In genomic region chr17:49715717-49716279, GRCh38 we compare ENCODE assay signal across 11 cellular contexts. TPM values are rescaled to one million over a fixed set of nuclear protein-coding genes. Genes with fewer than 3 reads are reported as not detected.
DNase-seq lines count a peak whose midpoint lies in the region; ATAC-seq lines count a peak whose summit lies in the region.
"Had no signal": no experiment of that assay in that cellular context is flagged by ENCODE, and none has a peak within 500 bp of the region (broad histone marks: within the 10 kb centered on the region; RNA-seq: fewer than 3 reads in every experiment).

No MANE protein-coding gene starts in this region.

- intact Hi-C loops in CD4-positive, alpha-beta memory T cell (cut with micrococcal nuclease), result loop anchor here (1.0 to 2.0 kb wide), 3 partner anchors 24 to 73 kb away; partner anchors contain the start of gene KAT7
- intact Hi-C loops in naive thymus-derived CD4-positive, alpha-beta T cell (cut with micrococcal nuclease), result no loop called here

- H3K27ac ChIP-seq in CD4-positive, alpha-beta memory T cell (ENCODE audit: low read depth, low read length), result peak overlapping the region; percentile 78
- peak overlapping the region; percentile 66 for H3K27ac ChIP-seq in naive thymus-derived CD4-positive, alpha-beta T cell (ENCODE audit: low read depth, low read length)

- no peaks in the 10 kb centered on the region for H3K9me3 Mint-ChIP-seq in CD4-positive, alpha-beta memory T cell
- H3K9me3 Mint-ChIP-seq in T-cell, result no peaks in the 10 kb centered on the region
- H3K9me3 Mint-ChIP-seq in activated naive CD4-positive, alpha-beta T cell treated with anti-CD3 and anti-CD28 coated beads, Interleukin-2, amount 10 ng/mL, durations not matched to agents 7 days and 5 days, result no peaks in the 10 kb centered on the region
- H3K9me3 Mint-ChIP-seq in naive thymus-derived CD4-positive, alpha-beta T cell, result no peaks in the 10 kb centered on the region

- no peaks in the 10 kb centered on the region for H3K27me3 ChIP-seq in CD4-positive, alpha-beta memory T cell (ENCODE audit: insufficient read depth, low read length)
- no peaks in the 10 kb centered on the region for H3K27me3 ChIP-seq in naive thymus-derived CD4-positive, alpha-beta T cell (ENCODE audit: control insufficient read depth in 2 of 2, insufficient read depth in 2 of 2, low read length in 2 of 2)

- H3K27ac Mint-ChIP-seq in CD4-positive, alpha-beta memory T cell, result peak overlapping the region; percentile 92 to 99 (median 98)
- peak overlapping the region; percentile 91 to 93 for H3K27ac Mint-ChIP-seq in T-cell
- H3K27ac Mint-ChIP-seq in activated naive CD4-positive, alpha-beta T cell treated with anti-CD3 and anti-CD28 coated beads, Interleukin-2, amount 10 ng/mL, durations not matched to agents 7 days and 5 days, result peak overlapping the region; percentile 76
- H3K27ac Mint-ChIP-seq in naive thymus-derived CD4-positive, alpha-beta T cell, result peak overlapping the region; percentile 45 to 90 (median 89)

- H3K4me1 ChIP-seq in CD4-positive, alpha-beta memory T cell (ENCODE audit: insufficient read depth, low read length), result peaks cover 46% of the 10 kb centered on the region
- H3K4me1 ChIP-seq in naive thymus-derived CD4-positive, alpha-beta T cell (ENCODE audit: control insufficient read depth in 2 of 2, insufficient read depth in 2 of 2, low read length in 2 of 2), result peaks cover 0 to 49% of the 10 kb centered on the region in 2 donors

- H3K4me1 Mint-ChIP-seq in CD4-positive, alpha-beta memory T cell, result peaks cover 37 to 53% (median 44%) of the 10 kb centered on the region in 4 donors
- peaks cover 28 to 51% (median 40%) of the 10 kb centered on the region in 3 donors for H3K4me1 Mint-ChIP-seq in T-cell
- H3K4me1 Mint-ChIP-seq in activated naive CD4-positive, alpha-beta T cell treated with anti-CD3 and anti-CD28 coated beads, Interleukin-2, amount 10 ng/mL, durations not matched to agents 7 days and 5 days, result peaks cover 33% of the 10 kb centered on the region
- peaks cover 22 to 35% (median 23%) of the 10 kb centered on the region in 7 donors for H3K4me1 Mint-ChIP-seq in naive thymus-derived CD4-positive, alpha-beta T cell

- peak overlapping the region; percentile 52 to 85 (median 60) for H3K4me3 Mint-ChIP-seq in CD4-positive, alpha-beta memory T cell
- peak overlapping the region; percentile 1 to 50 (median 26) for H3K4me3 Mint-ChIP-seq in T-cell
- H3K4me3 Mint-ChIP-seq in activated naive CD4-positive, alpha-beta T cell treated with anti-CD3 and anti-CD28 coated beads, Interleukin-2, amount 10 ng/mL, durations not matched to agents 7 days and 5 days, result no peak overlapping the region
- H3K4me3 Mint-ChIP-seq in naive thymus-derived CD4-positive, alpha-beta T cell, result peak overlapping the region in 3 of 10 donors; percentile 19 to 51 (median 48)

- H3K36me3 ChIP-seq in CD4-positive, alpha-beta memory T cell (ENCODE audit: insufficient read depth, low read length), result peaks cover 84% of the 10 kb centered on the region
- peaks cover 37 to 96% (median 38%) of the 10 kb centered on the region in 3 experiments for H3K36me3 ChIP-seq in naive thymus-derived CD4-positive, alpha-beta T cell (ENCODE audit: control insufficient read depth in 2 of 3, insufficient read depth in 3 of 3, low read length in 3 of 3)

- H3K9me3 ChIP-seq in CD4-positive, alpha-beta memory T cell (ENCODE audit: control insufficient read depth in 1 of 2, low read length in 2 of 2), result no peaks in the 10 kb centered on the region
- H3K9me3 ChIP-seq in naive thymus-derived CD4-positive, alpha-beta T cell (ENCODE audit: control insufficient read depth in 2 of 3, low read length in 3 of 3), result no peaks in the 10 kb centered on the region

- CTCF ChIA-PET in CD4-positive, alpha-beta memory T cell (lab: Charles Lee; ENCODE audit: partially characterized antibody), result interaction anchor here (0.9 to 3.6 kb wide), 17 partner anchors 9 to 307 kb away, joined by 3 to 25 read pairs (median 4); partner anchors contain the start of gene FAM117A
- CTCF ChIA-PET in T-cell (lab: Charles Lee), result interaction anchor here (0.5 to 2.3 kb wide), 17 partner anchors 8 to 100 kb away, joined by 3 to 21 read pairs (median 5); partner anchors contain the start of genes FAM117A (in 1 of the 2), SLC35B1 (in 1 of the 2) and SPOP (in 1 of the 2)
- CTCF ChIA-PET in activated naive CD4-positive, alpha-beta T cell treated with anti-CD3 and anti-CD28 coated beads, Interleukin-2, amount 10 ng/mL, durations not matched to agents 7 days and 5 days (lab: Charles Lee), result interaction anchor here (0.8 to 25.7 kb wide), 10 partner anchors 13 to 146 kb away, joined by 3 to 377 read pairs (median 3); partner anchors contain the start of gene NXPH3
- CTCF ChIA-PET in naive thymus-derived CD4-positive, alpha-beta T cell (lab: Charles Lee), result interaction anchor here (0.6 to 1.6 kb wide), 3 partner anchors 55 to 104 kb away, joined by 3 to 6 read pairs (median 3); no protein-coding TSS in a partner anchor

- H3K27me3 Mint-ChIP-seq in CD4-positive, alpha-beta memory T cell, result peaks cover 0 to 2% of the 10 kb centered on the region in 2 donors
- H3K27me3 Mint-ChIP-seq in T-cell, result no peaks in the 10 kb centered on the region
- H3K27me3 Mint-ChIP-seq in activated naive CD4-positive, alpha-beta T cell treated with anti-CD3 and anti-CD28 coated beads, Interleukin-2, amount 10 ng/mL, durations not matched to agents 7 days and 5 days, result no peaks in the 10 kb centered on the region
- H3K27me3 Mint-ChIP-seq in naive thymus-derived CD4-positive, alpha-beta T cell, result no peaks in the 10 kb centered on the region
- H3K27me3 Mint-ChIP-seq: progenitor cell of endocrine pancreas had no signal

- peak; percentile 77 to 89 (median 84) for DNase-seq in CD4-positive, alpha-beta memory T cell
- DNase-seq in T-cell, result peak in 29 of 34 experiments; percentile 18 to 68 (median 45)
- DNase-seq in activated naive CD4-positive, alpha-beta T cell treated with anti-CD3 and anti-CD28 coated beads, Interleukin-2, amount 10 ng/mL, durations not matched to agents 7 days and 5 days, result no peak
- DNase-seq in naive thymus-derived CD4-positive, alpha-beta T cell, result peak in 3 of 9 donors; percentile 23 to 41 (median 39)
- no peak for DNase-seq in NCI-H1436 (lab: John Stamatoyannopoulos, UW)
- no peak for DNase-seq in NCI-H1048 (lab: John Stamatoyannopoulos, UW)
- DNase-seq in midbrain (lab: John Stamatoyannopoulos, UW), result no peak
- DNase-seq: kidney, SHP77 had no signal

- H3K36me3 Mint-ChIP-seq in CD4-positive, alpha-beta memory T cell, result peaks cover 73 to 83% of the 10 kb centered on the region in 2 donors
- H3K36me3 Mint-ChIP-seq in T-cell, result peaks cover 72% of the 10 kb centered on the region
- peaks cover 76% of the 10 kb centered on the region for H3K36me3 Mint-ChIP-seq in activated naive CD4-positive, alpha-beta T cell treated with anti-CD3 and anti-CD28 coated beads, Interleukin-2, amount 10 ng/mL, durations not matched to agents 7 days and 5 days
- peaks cover 14 to 61% (median 35%) of the 10 kb centered on the region in 5 donors for H3K36me3 Mint-ChIP-seq in naive thymus-derived CD4-positive, alpha-beta T cell

- ATAC-seq in T-cell (replicated peaks in 1 of 4) (peak; percentile 32 to 80 (median 46)), GM19455 (IDR thresholded peaks at IDR 0.05; ENCODE audit: unreplicated experiment) (no peak)
- ATAC-seq in naive thymus-derived CD4-positive, alpha-beta T cell, result peak; percentile 78

- POLR2A ChIA-PET in CD4-positive, alpha-beta memory T cell (lab: Charles Lee; ENCODE audit: partially characterized antibody), result interaction anchor here (0.6 to 12.8 kb wide), 28 partner anchors 8 to 146 kb away, joined by 3 to 233 read pairs (median 5); partner anchors contain the start of genes FAM117A, KAT7, SLC35B1 and SPOP
- POLR2A ChIA-PET in T-cell (lab: Charles Lee), result interaction anchor here (0.6 to 2.3 kb wide), 14 partner anchors 12 to 1174 kb away, joined by 3 to 60 read pairs (median 6); partner anchors contain the start of genes FAM117A (in 1 of the 2), KAT7 (in 1 of the 2) and TOB1 (in 1 of the 2)
- POLR2A ChIA-PET in naive thymus-derived CD4-positive, alpha-beta T cell (lab: Charles Lee), result interaction anchor here (1.1 to 2.4 kb wide), 12 partner anchors 8 to 72 kb away, joined by 3 to 10 read pairs (median 5); partner anchors contain the start of genes FAM117A and KAT7

- H3K4me3 ChIP-seq in CD4-positive, alpha-beta memory T cell (ENCODE audit: low read length in 2 of 2), result peak overlapping the region in 1 of 2 donors; percentile 1
- H3K4me3 ChIP-seq in naive thymus-derived CD4-positive, alpha-beta T cell (ENCODE audit: low read length), result no peak overlapping the region

RNA-seq across cellular contexts. Expression of gene SLC35B1, which starts 8.0 kb away (rescaled TPM):
- 10 to 100 TPM; 48.4 to 52.1 TPM for total RNA-seq in CD4-positive, alpha-beta memory T cell
- polyA plus RNA-seq in CD4-positive, alpha-beta memory T cell, result 10 to 100 TPM; 30.8 to 38.9 TPM
- total RNA-seq in T-cell, result 10 to 100 TPM; 40.5 to 57.1 (median 42.8) TPM
- 10 to 100 TPM; 42.1 to 83.0 (median 49.0) TPM for total RNA-seq in naive thymus-derived CD4-positive, alpha-beta T cell
- 10 to 100 TPM; 23.4 to 28.5 TPM for polyA plus RNA-seq in naive thymus-derived CD4-positive, alpha-beta T cell

RNA-seq across cellular contexts. Expression of gene SPOP, which starts 37.9 kb away (rescaled TPM):
- total RNA-seq in CD4-positive, alpha-beta memory T cell, result 10 to 100 TPM; 83.1 to 86.1 TPM
- 100 to 1,000 TPM; 111 to 126 TPM for polyA plus RNA-seq in CD4-positive, alpha-beta memory T cell
- 10 to 100 TPM; 67.1 to 80.4 (median 71.5) TPM for total RNA-seq in T-cell
- 10 to 100 TPM; 59.6 to 94.8 (median 80.9) TPM for total RNA-seq in naive thymus-derived CD4-positive, alpha-beta T cell
- 100 to 1,000 TPM; 121 to 151 TPM for polyA plus RNA-seq in naive thymus-derived CD4-positive, alpha-beta T cell

RNA-seq across cellular contexts. Expression of gene FAM117A, which starts 48.1 kb away (rescaled TPM):
- total RNA-seq in CD4-positive, alpha-beta memory T cell, result 100 to 1,000 TPM in 1 of 2 experiments, 10 to 100 TPM in 1; 95.1 to 102 TPM
- 10 to 100 TPM; 61.2 to 73.4 TPM for polyA plus RNA-seq in CD4-positive, alpha-beta memory T cell
- total RNA-seq in T-cell, result 100 to 1,000 TPM in 2 of 5 donors, 10 to 100 TPM in 3; 71.9 to 105 (median 99.1) TPM
- 10 to 100 TPM; 31.8 to 99.1 (median 58.5) TPM for total RNA-seq in naive thymus-derived CD4-positive, alpha-beta T cell
- polyA plus RNA-seq in naive thymus-derived CD4-positive, alpha-beta T cell, result 10 to 100 TPM; 47.2 to 59.0 TPM

Comparison
In these comparisons a context has a peak if more than half of its experiments do, and no peak if none do; other contexts are left out.
1. DNase-seq: peak in CD4-positive, alpha-beta memory T cell (5 of 5) and T-cell (29 of 34); none in activated naive CD4-positive, alpha-beta T cell treated with anti-CD3 and anti-CD28 coated beads, Interleukin-2, amount 10 ng/mL, durations not matched to agents 7 days and 5 days (single experiment), NCI-H1436 (single experiment), NCI-H1048 (single experiment) and midbrain (single experiment).
2. Peak in every context shown above with its lines, with median percentiles within 50 percentile points of each other: H3K27ac Mint-ChIP-seq.